8 cellular contexts compared by ENCODE assay signal in genomic region chrX:49041683-49042529, GRCh38. TPM values are rescaled to one million over a fixed set of nuclear protein-coding genes. Genes with fewer than 3 reads are reported as not detected.
A peak's percentile ranks its signal among the peaks of the same experiment; 100 is the strongest.
DNase-seq lines count a peak whose midpoint lies in the region; ATAC-seq lines count a peak whose summit lies in the region.

No MANE protein-coding gene starts in this region.

- H3K9me3 Mint-ChIP-seq in CD4-positive, alpha-beta memory T cell = peaks cover 0 to 1% (median 0%) of the 10 kb centered on the region in 8 donors
- no peaks in the 10 kb centered on the region for H3K9me3 Mint-ChIP-seq in activated naive CD4-positive, alpha-beta T cell treated with anti-CD3 and anti-CD28 coated beads, Interleukin-2, amount 50 U/mL, for 72 hours

- H3K4me3 ChIP-seq in CD4-positive, alpha-beta memory T cell (ENCODE audit: low read length in 2 of 2) = peak overlapping the region in 1 of 2 donors; percentile 63
- peak overlapping the region; percentile 58 to 81 (median 71) for H3K4me3 ChIP-seq in skin epidermis

- H3K4me1 ChIP-seq in CD4-positive, alpha-beta memory T cell (ENCODE audit: insufficient read depth, low read length) = peaks cover 39% of the 10 kb centered on the region

- no peaks in the 10 kb centered on the region for H3K27me3 ChIP-seq in CD4-positive, alpha-beta memory T cell (ENCODE audit: insufficient read depth, low read length)

- no peak for ATAC-seq in activated naive CD4-positive, alpha-beta T cell treated with anti-CD3 and anti-CD28 coated beads, Interleukin-2, amount 50 U/mL, for 72 hours
- ATAC-seq in GM21576 (IDR thresholded peaks at IDR 0.05; ENCODE audit: unreplicated experiment) = no peak

- H3K27ac Mint-ChIP-seq in CD4-positive, alpha-beta memory T cell = peak overlapping the region; percentile 93 to 97 (median 94)
- H3K27ac Mint-ChIP-seq in activated naive CD4-positive, alpha-beta T cell treated with anti-CD3 and anti-CD28 coated beads, Interleukin-2, amount 50 U/mL, for 72 hours = peak overlapping the region; percentile 92 to 96

- H3K27ac ChIP-seq in CD4-positive, alpha-beta memory T cell (ENCODE audit: low read depth, low read length) = peak overlapping the region; percentile 93
- peak overlapping the region; percentile 22 to 100 (median 97) for H3K27ac ChIP-seq in skin epidermis

- no peaks in the 10 kb centered on the region for H3K27me3 Mint-ChIP-seq in CD4-positive, alpha-beta memory T cell

- in situ Hi-C loops in KBM-7 (cut with MboI; ENCODE audit: low pct_unique_long_range_greater_than_20kb, low sequenced_read_pairs) = no loop called here

- H3K4me1 Mint-ChIP-seq in CD4-positive, alpha-beta memory T cell = peaks cover 18 to 47% (median 30%) of the 10 kb centered on the region in 4 donors

- peak overlapping the region; percentile 84 to 94 (median 89) for H3K4me3 Mint-ChIP-seq in CD4-positive, alpha-beta memory T cell

- H3K36me3 ChIP-seq in CD4-positive, alpha-beta memory T cell (ENCODE audit: insufficient read depth, low read length) = peaks cover 10% of the 10 kb centered on the region

- POLR2A ChIA-PET in CD4-positive, alpha-beta memory T cell (lab: Charles Lee; ENCODE audit: partially characterized antibody) = interaction anchor here (0.7 to 3.1 kb wide), 11 partner anchors 32 to 467 kb away, joined by 3 to 20 read pairs (median 8); partner anchors contain the start of genes GRIPAP1, KCND1, OTUD5 and PQBP1

- no peaks in the 10 kb centered on the region for H3K9me3 ChIP-seq in CD4-positive, alpha-beta memory T cell (ENCODE audit: control insufficient read depth in 1 of 2, low read length in 2 of 2)

- intact Hi-C loops in CD4-positive, alpha-beta memory T cell (cut with micrococcal nuclease) = loop anchor here (1.0 to 10.0 kb wide), 4 partner anchors 15 to 397 kb away; partner anchors contain the start of genes GPKOW, PQBP1 and TIMM17B

- peaks cover 0 to 23% of the 10 kb centered on the region in 2 donors for H3K36me3 Mint-ChIP-seq in CD4-positive, alpha-beta memory T cell
- peaks cover 6 to 25% of the 10 kb centered on the region in 2 donors for H3K36me3 Mint-ChIP-seq in activated naive CD4-positive, alpha-beta T cell treated with anti-CD3 and anti-CD28 coated beads, Interleukin-2, amount 50 U/mL, for 72 hours

- CTCF ChIA-PET in CD4-positive, alpha-beta memory T cell (lab: Charles Lee; ENCODE audit: partially characterized antibody) = interaction anchor here (0.7 to 4.8 kb wide), 5 partner anchors 39 to 150 kb away, joined by 3 to 23 read pairs (median 5); partner anchors contain the start of genes GRIPAP1 and KCND1

- peak in 1 of 5 donors; percentile 14 for DNase-seq in CD4-positive, alpha-beta memory T cell
- DNase-seq in KBM-7 (peak; percentile 48), hepatic stellate cell (ENCODE audit: low spot score) (peak; percentile 49), islet precursor cell (no peak), NCI-H2081 (lab: John Stamatoyannopoulos, UW) (no peak)
- DNase-seq in activated naive CD4-positive, alpha-beta T cell treated with anti-CD3 and anti-CD28 coated beads, Interleukin-2, amount 50 U/mL, for 72 hours (ENCODE audit: low spot score in 2 of 2) = no peak

RNA-seq across cellular contexts. Expression of gene TFE3, which starts 1.3 kb away (rescaled TPM):
- total RNA-seq in CD4-positive, alpha-beta memory T cell = 10 to 100 TPM; 35.5 to 37.6 TPM
- 1 to 10 TPM; 3.0 to 8.0 TPM for polyA plus RNA-seq in CD4-positive, alpha-beta memory T cell
- total RNA-seq in activated naive CD4-positive, alpha-beta T cell treated with anti-CD3 and anti-CD28 coated beads, Interleukin-2, amount 50 U/mL, for 72 hours = 10 to 100 TPM; 34.8 to 41.8 TPM

RNA-seq across cellular contexts. Expression of gene CCDC120, which starts 16.9 kb away (rescaled TPM):
- total RNA-seq in CD4-positive, alpha-beta memory T cell = 10 to 100 TPM in 1 of 2 experiments, 1 to 10 TPM in 1; 9.8 to 10.6 TPM
- under 1 TPM; 0.19 to 0.94 TPM for polyA plus RNA-seq in CD4-positive, alpha-beta memory T cell
- total RNA-seq in activated naive CD4-positive, alpha-beta T cell treated with anti-CD3 and anti-CD28 coated beads, Interleukin-2, amount 50 U/mL, for 72 hours = 1 to 10 TPM; 4.5 to 5.7 TPM

RNA-seq across cellular contexts. Expression of gene PRAF2, which starts 31.9 kb away (rescaled TPM):
- total RNA-seq in CD4-positive, alpha-beta memory T cell = 10 to 100 TPM; 25.4 to 28.9 TPM
- 10 to 100 TPM; 29.3 to 60.1 TPM for polyA plus RNA-seq in CD4-positive, alpha-beta memory T cell
- 10 to 100 TPM; 10.9 to 40.9 TPM for total RNA-seq in activated naive CD4-positive, alpha-beta T cell treated with anti-CD3 and anti-CD28 coated beads, Interleukin-2, amount 50 U/mL, for 72 hours

RNA-seq across cellular contexts. Expression of gene WDR45, which starts 37.8 kb away (rescaled TPM):
- 100 to 1,000 TPM; 102 to 126 TPM for total RNA-seq in CD4-positive, alpha-beta memory T cell
- 10 to 100 TPM; 43.2 to 57.3 TPM for polyA plus RNA-seq in CD4-positive, alpha-beta memory T cell
- 10 to 100 TPM; 24.6 to 57.5 TPM for total RNA-seq in activated naive CD4-positive, alpha-beta T cell treated with anti-CD3 and anti-CD28 coated beads, Interleukin-2, amount 50 U/mL, for 72 hours

RNA-seq across cellular contexts. Expression of gene GRIPAP1, which starts 39.8 kb away (rescaled TPM):
- 100 to 1,000 TPM in 1 of 2 experiments, 10 to 100 TPM in 1; 99.6 to 111 TPM for total RNA-seq in CD4-positive, alpha-beta memory T cell
- polyA plus RNA-seq in CD4-positive, alpha-beta memory T cell = 10 to 100 TPM in 1 of 2 donors, 1 to 10 TPM in 1; 4.8 to 18.7 TPM
- 100 to 1,000 TPM in 1 of 2 donors, 10 to 100 TPM in 1; 92.3 to 140 TPM for total RNA-seq in activated naive CD4-positive, alpha-beta T cell treated with anti-CD3 and anti-CD28 coated beads, Interleukin-2, amount 50 U/mL, for 72 hours

Comparison
In these comparisons a context has a peak if more than half of its experiments do, and no peak if none do; other contexts are left out.
1. DNase-seq: peak in KBM-7 (single experiment) and hepatic stellate cell (single experiment); none in activated naive CD4-positive, alpha-beta T cell treated with anti-CD3 and anti-CD28 coated beads, Interleukin-2, amount 50 U/mL, for 72 hours (0 of 2), islet precursor cell (single experiment) and NCI-H2081 (0 of 2).